In the genomic region with DNA sequence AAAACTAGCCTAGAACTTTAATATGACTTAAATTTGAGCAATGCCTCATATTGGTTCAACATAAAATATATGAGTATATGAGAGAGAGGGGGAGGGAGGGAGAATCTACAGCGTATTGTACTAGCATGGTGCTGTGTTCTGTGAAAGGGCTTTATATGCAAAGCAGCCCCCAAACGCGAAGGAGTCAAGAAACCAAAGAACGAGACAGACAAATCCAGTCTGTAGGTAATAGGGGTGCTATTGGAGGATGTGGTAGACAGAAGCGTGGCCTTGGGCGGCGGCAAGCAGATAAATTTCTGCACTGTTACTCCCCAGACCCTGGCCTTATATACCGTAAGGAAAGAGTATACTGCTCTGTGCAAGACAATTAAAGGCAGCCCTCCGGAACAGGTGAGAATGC, we compare ENCODE assay signal across 8 cellular contexts. TPM values are rescaled to one million over a fixed set of nuclear protein-coding genes. Genes with fewer than 3 reads are reported as not detected.
DNase-seq lines count a peak whose midpoint lies in the region; ATAC-seq, FAIRE-seq and TF ChIP-seq lines count a peak whose summit lies in the region.

No MANE protein-coding gene starts in this region.

- DNase-seq in cardiac fibroblast (ENCODE audit: low read depth in 2 of 2) (no peak), natural killer cell (no peak), Ammon's horn (ENCODE audit: low spot score) (no peak), NCI-H345 treated with DMSO at 0.1 percent for 48 hours (lab: John Stamatoyannopoulos, UW; ENCODE audit: unreplicated experiment) (no peak), RCC 7860 (ENCODE audit: low spot score) (no peak)

- H3K27me3 Mint-ChIP-seq in natural killer cell (ENCODE audit: low read depth in 2 of 2), result peaks cover 48 to 54% of the 10 kb centered on the region in 2 donors

- peaks cover 27% of the 10 kb centered on the region in 2 donors for H3K4me1 Mint-ChIP-seq in natural killer cell

- H3K36me3 Mint-ChIP-seq in natural killer cell, result peaks cover 9% of the 10 kb centered on the region

- peak overlapping the region; percentile 68 to 87 for H3K27ac Mint-ChIP-seq in natural killer cell

- H3K4me3 ChIP-seq in cardiac fibroblast (replicated peaks in 1 of 2; ENCODE audit: low read depth in 2 of 2, low read length in 2 of 2), result peak overlapping the region; percentile 68 to 86

- H3K4me3 Mint-ChIP-seq in natural killer cell, result peak overlapping the region; percentile 96

- peak; percentile 10 for ATAC-seq in GM19035 (IDR thresholded peaks at IDR 0.05; ENCODE audit: unreplicated experiment)
- peak; percentile 38 for ATAC-seq in HG03575 (IDR thresholded peaks at IDR 0.05; ENCODE audit: extremely low read depth, insufficient number of reproducible peaks, low FRiP score, unreplicated experiment)
- ATAC-seq in natural killer cell, result peak; percentile 11 to 40 (median 25)

- intact Hi-C loops in natural killer cell (cut with micrococcal nuclease), result loop anchor here (1.0 to 5.0 kb wide), 2 partner anchors 9 to 105 kb away; partner anchors contain the start of gene EXOSC9

- H3K27ac ChIP-seq in 22Rv1, result peak overlapping the region; percentile 67

- H3K9me3 Mint-ChIP-seq in natural killer cell, result no peaks in the 10 kb centered on the region

- TF ChIP-seq CTCF in 22Rv1 (IDR thresholded peaks at IDR 0.05) (no peak), cardiac fibroblast (IDR thresholded peaks at IDR 0.05; ENCODE audit: low read depth, low read length) (no peak), natural killer cell (IDR thresholded peaks at IDR 0.05) (no peak)

- FAIRE-seq in RCC 7860 (lab: Jason Lieb, UNC), result no peak

RNA-seq across cellular contexts. Expression of gene ANXA5, which starts 0.8 kb away (rescaled TPM):
- 10 to 100 TPM; 24.9 to 74.4 (median 33.1) TPM for total RNA-seq in natural killer cell
